ENCODE assay signal across 32 cellular contexts in genomic region chr3:99568936-99569335, GRCh38.
"Had no signal": no experiment of that assay in that cellular context is flagged by ENCODE, and none has a peak within 500 bp of the region (broad histone marks: within the 10 kb centered on the region; RNA-seq: fewer than 3 reads in every experiment).

No MANE protein-coding gene starts in this region.

- DNase-seq: activated CD4-positive, alpha-beta T cell treated with anti-CD3 and anti-CD28 coated beads for 36 hours; activated CD4-positive, alpha-beta T cell treated with anti-CD3 and anti-CD28 coated beads, Interleukin-2, amount 10 ng/mL, durations not matched to agents 7 days and 5 days; activated CD4-positive, alpha-beta T cell treated with anti-CD3 and anti-CD28 coated beads, Interleukin-2, amount 50 U/mL, for 48 hours; activated CD8-positive, alpha-beta T cell treated with anti-CD3 and anti-CD28 coated beads, Interleukin-2, amount 10 ng/mL, durations not matched to agents 7 days and 5 days; activated gamma-delta T cell; activated naive CD4-positive, alpha-beta T cell treated with Interleukin-2 at 50 U/mL for 16 hours; activated T-cell treated with anti-CD3 and anti-CD28 coated beads, Interleukin-2, amount 50 U/mL, for 24 hours; anterior cingulate cortex; caudate nucleus; Karpas-422; KBM-7; NCI-H1092 treated with DMSO at 0.1 percent for 48 hours; NCI-H1417 treated with DMSO at 0.1 percent for 48 hours; NCI-H187 treated with DMSO at 0.1 percent for 48 hours; NCI-H2081 treated with DMSO at 0.1 percent for 48 hours; NCI-H510A; NCI-H526; NCI-H748 treated with DMSO at 0.1 percent for 48 hours; NK-92 treated with Interleukin-12 subunit alpha and Interleukin-12 subunit beta, amount 100 ng/mL, for 24 hours; PC-9; SHP77; T1000 had no signal

- H3K4me1 Mint-ChIP-seq: activated CD4-positive, alpha-beta T cell treated with anti-CD3 and anti-CD28 coated beads for 36 hours; activated CD4-positive, alpha-beta T cell treated with anti-CD3 and anti-CD28 coated beads, Interleukin-2, amount 10 ng/mL, durations not matched to agents 7 days and 5 days; brain; WTC11 had no signal

- H3K27ac Mint-ChIP-seq: activated CD4-positive, alpha-beta T cell treated with anti-CD3 and anti-CD28 coated beads for 36 hours; activated CD4-positive, alpha-beta T cell treated with anti-CD3 and anti-CD28 coated beads, Interleukin-2, amount 10 ng/mL, durations not matched to agents 7 days and 5 days; activated CD8-positive, alpha-beta T cell treated with anti-CD3 and anti-CD28 coated beads, Interleukin-2, amount 10 ng/mL, durations not matched to agents 7 days and 5 days; activated naive CD4-positive, alpha-beta T cell treated with anti-CD3 and anti-CD28 coated beads, Interleukin-2, amount 50 U/mL, for 72 hours; activated T-cell treated with anti-CD3 and anti-CD28 coated beads, Interleukin-2, amount 50 U/mL, for 24 hours; activated T-helper 2 cell treated with anti-CD3 and anti-CD28 coated beads, Interferon-gamma antibody, Interleukin-2, Interleukin-4, amounts not matched to agents 10 μg/mL and 5 μg/mL and 100 μg/mL, durations not matched to agents 14 hours and 24 hours and 36 hours; brain; WTC11 had no signal

- H3K4me3 ChIP-seq: PC-9, SJCRH30, SK-N-MC had no signal

- H2AFZ ChIP-seq: PC-9 had no signal

- H3K27me3 ChIP-seq: SJCRH30 had no signal

- FAIRE-seq: bronchial epithelial cell, RCC 7860, TTC549 had no signal

- H3K36me3 Mint-ChIP-seq: activated naive CD4-positive, alpha-beta T cell treated with anti-CD3 and anti-CD28 coated beads, Interleukin-2, amount 50 U/mL, for 72 hours; brain; WTC11 had no signal

- H3K27ac ChIP-seq: PC-9, SJCRH30, SK-N-MC had no signal

- H3K27me3 Mint-ChIP-seq: activated CD4-positive, alpha-beta T cell treated with anti-CD3 and anti-CD28 coated beads for 36 hours; activated CD4-positive, alpha-beta T cell treated with anti-CD3 and anti-CD28 coated beads, Interleukin-2, amount 10 ng/mL, durations not matched to agents 7 days and 5 days; activated T-cell treated with anti-CD3 and anti-CD28 coated beads, Interleukin-2, amount 50 U/mL, for 24 hours had no signal

- H3K36me3 ChIP-seq: SJCRH30 had no signal

- H3K9me3 Mint-ChIP-seq: activated T-helper 2 cell treated with anti-CD3 and anti-CD28 coated beads, Interferon-gamma antibody, Interleukin-2, Interleukin-4, amounts not matched to agents 10 μg/mL and 5 μg/mL and 100 μg/mL, durations not matched to agents 14 hours and 24 hours and 36 hours had no signal

- H3K4me3 Mint-ChIP-seq: activated CD4-positive, alpha-beta T cell treated with anti-CD3 and anti-CD28 coated beads for 36 hours; activated CD4-positive, alpha-beta T cell treated with anti-CD3 and anti-CD28 coated beads, Interleukin-2, amount 10 ng/mL, durations not matched to agents 7 days and 5 days; activated CD8-positive, alpha-beta T cell treated with anti-CD3 and anti-CD28 coated beads, Interleukin-2, amount 10 ng/mL, durations not matched to agents 7 days and 5 days; activated T-cell treated with anti-CD3 and anti-CD28 coated beads, Interleukin-2, amount 50 U/mL, for 24 hours; brain; WTC11 had no signal

- ATAC-seq: activated CD4-positive, alpha-beta T cell treated with anti-CD3 and anti-CD28 coated beads for 36 hours; activated CD4-positive, CD25-positive, alpha-beta regulatory T cell treated with anti-CD3 and anti-CD28 coated beads, Interleukin-2, amount 50 U/mL, for 24 hours; activated CD8-positive, alpha-beta T cell treated with anti-CD3 and anti-CD28 coated beads, Interleukin-2, amount 10 ng/mL, durations not matched to agents 7 days and 5 days; activated naive CD4-positive, alpha-beta T cell treated with anti-CD3 and anti-CD28 coated beads, Interleukin-2, amount 50 U/mL, for 72 hours; WTC11 had no signal

- H3K9me3 ChIP-seq: SJCRH30 had no signal

- H3K4me2 ChIP-seq: PC-9 had no signal
